Comparison of ENCODE assay signal across 8 cellular contexts in genomic region chr2:191678437-191679110, GRCh38. TPM values are rescaled to one million over a fixed set of nuclear protein-coding genes. Genes with fewer than 3 reads are reported as not detected.
A peak's percentile ranks its signal among the peaks of the same experiment; 100 is the strongest.
DNase-seq lines count a peak whose midpoint lies in the region; ATAC-seq, FAIRE-seq and TF ChIP-seq lines count a peak whose summit lies in the region.

No MANE protein-coding gene starts in this region.

- H3K9me3 ChIP-seq in esophagus squamous epithelium = no peaks in the 10 kb centered on the region
- no peaks in the 10 kb centered on the region for H3K9me3 ChIP-seq in subcutaneous abdominal adipose tissue (ENCODE audit: control insufficient read depth in 5 of 5, low read length in 5 of 5)

- no peaks in the 10 kb centered on the region for H3K27me3 ChIP-seq in esophagus squamous epithelium
- no peaks in the 10 kb centered on the region for H3K27me3 ChIP-seq in subcutaneous abdominal adipose tissue (ENCODE audit: control insufficient read depth in 5 of 5, insufficient read depth in 4 of 5, low read length in 5 of 5)

- ATAC-seq in natural killer cell treated with Interleukin-12 subunit alpha and Interleukin-12 subunit beta and Interleukin-15 and Interleukin-18, amount 100 ng/mL, for 72 hours = peak; percentile 10 to 13

- H3K36me3 Mint-ChIP-seq in HFFc6 (ENCODE audit: low read depth) = peaks cover 55% of the 10 kb centered on the region
- peaks cover 27% of the 10 kb centered on the region for H3K36me3 Mint-ChIP-seq in natural killer cell treated with Interleukin-12 subunit alpha and Interleukin-12 subunit beta and Interleukin-15 and Interleukin-18, amount 100 ng/mL, for 72 hours

- peaks cover 0 to 23% (median 0%) of the 10 kb centered on the region in 3 donors for H3K36me3 ChIP-seq in esophagus squamous epithelium
- H3K36me3 ChIP-seq in subcutaneous abdominal adipose tissue (ENCODE audit: control insufficient read depth in 5 of 5, insufficient read depth in 5 of 5, low read length in 5 of 5) = peaks cover 7 to 17% (median 13%) of the 10 kb centered on the region in 5 donors

- WGBS in esophagus squamous epithelium, 2 donors = 2 to 3% methylated on average over 9 to 25 of the region's 40 CpGs

- intact Hi-C loops in esophagus squamous epithelium (cut with DNase I) = no loop called here

- H3K4me1 ChIP-seq in esophagus squamous epithelium (peaks cover 0 to 58% (median 17%) of the 10 kb centered on the region in 3 donors), subcutaneous abdominal adipose tissue (ENCODE audit: control insufficient read depth in 5 of 5, insufficient read depth in 5 of 5, low read length in 5 of 5) (peaks cover 2 to 56% (median 28%) of the 10 kb centered on the region in 5 donors)

- H3K9me3 Mint-ChIP-seq in HFFc6 = peaks cover 25% of the 10 kb centered on the region
- H3K9me3 Mint-ChIP-seq in natural killer cell treated with Interleukin-12 subunit alpha and Interleukin-12 subunit beta and Interleukin-15 and Interleukin-18, amount 100 ng/mL, for 72 hours = no peaks in the 10 kb centered on the region

- H3K4me3 ChIP-seq in esophagus squamous epithelium (peak overlapping the region; percentile 50 to 89 (median 76)), subcutaneous abdominal adipose tissue (ENCODE audit: low read depth in 1 of 5, low read length in 5 of 5) (peak overlapping the region; percentile 78 to 91 (median 84))

- no peak for TF ChIP-seq POLR2A in GM12892 (IDR thresholded peaks at IDR 0.05; ENCODE audit: low read depth, low read length)
- no peak for TF ChIP-seq POLR2A in esophagus squamous epithelium (IDR thresholded peaks at IDR 0.05)

- FAIRE-seq in GM12892 (lab: Jason Lieb, UNC) = peak; percentile 67

- TF ChIP-seq CTCF in HFFc6 (IDR thresholded peaks at IDR 0.05) (no peak), esophagus squamous epithelium (IDR thresholded peaks at IDR 0.05) (no peak)

- H3K27ac ChIP-seq in esophagus squamous epithelium (peak overlapping the region; percentile 92 to 98 (median 96)), subcutaneous abdominal adipose tissue (ENCODE audit: low read depth, low read length) (peak overlapping the region; percentile 98)

- peak overlapping the region; percentile 81 to 97 (median 91) for H3K9ac ChIP-seq in subcutaneous abdominal adipose tissue (ENCODE audit: low read length in 5 of 5)

- peak overlapping the region; percentile 99 for H3K27ac Mint-ChIP-seq in HFFc6
- peak overlapping the region; percentile 98 to 99 for H3K27ac Mint-ChIP-seq in natural killer cell treated with Interleukin-12 subunit alpha and Interleukin-12 subunit beta and Interleukin-15 and Interleukin-18, amount 100 ng/mL, for 72 hours

- H3K4me1 Mint-ChIP-seq in HFFc6 (ENCODE audit: low read depth) = peaks cover 60% of the 10 kb centered on the region
- H3K4me1 Mint-ChIP-seq in natural killer cell treated with Interleukin-12 subunit alpha and Interleukin-12 subunit beta and Interleukin-15 and Interleukin-18, amount 100 ng/mL, for 72 hours (ENCODE audit: low read depth in 2 of 2) = peaks cover 40 to 56% of the 10 kb centered on the region in 2 donors

- peaks cover 6% of the 10 kb centered on the region for H3K27me3 Mint-ChIP-seq in HFFc6 (ENCODE audit: insufficient read depth)
- no peaks in the 10 kb centered on the region for H3K27me3 Mint-ChIP-seq in natural killer cell treated with Interleukin-12 subunit alpha and Interleukin-12 subunit beta and Interleukin-15 and Interleukin-18, amount 100 ng/mL, for 72 hours

- peak overlapping the region; percentile 99 for H3K4me3 Mint-ChIP-seq in HFFc6
- H3K4me3 Mint-ChIP-seq in natural killer cell treated with Interleukin-12 subunit alpha and Interleukin-12 subunit beta and Interleukin-15 and Interleukin-18, amount 100 ng/mL, for 72 hours = peak overlapping the region; percentile 95

- DNase-seq in GM12892 (ENCODE audit: insufficient read length) (no peak), HFFc6 (no peak), NCI-H2227 (lab: John Stamatoyannopoulos, UW; ENCODE audit: unreplicated experiment) (peak; percentile 53), activated T-cell treated with anti-CD3 and anti-CD28 coated beads for 4 hours (peak; percentile 60), esophagus squamous epithelium (lab: John Stamatoyannopoulos, UW) (no peak), cerebellar cortex (ENCODE audit: low spot score) (no peak)
- no peak for DNase-seq in natural killer cell treated with Interleukin-12 subunit alpha and Interleukin-12 subunit beta and Interleukin-15 and Interleukin-18, amount 100 ng/mL, for 72 hours (ENCODE audit: low spot score)

RNA-seq across cellular contexts. Expression of gene NABP1, which starts 0.6 kb away (rescaled TPM):
- polyA plus RNA-seq in GM12892 (2012; ENCODE audit: missing spikeins) = 20.7 TPM
- 100 to 1,000 TPM in 5 of 6 experiments, 10 to 100 TPM in 1; 95.9 to 121 (median 109) TPM for total RNA-seq in HFFc6 (2021; fragmentation: NEBNext Ultra II Directional; extraction: Animal tissue kit (Norgen Biotek cat#: 25700))
- 10 to 100 TPM; 13.8 to 50.3 (median 23.9) TPM for total RNA-seq in esophagus squamous epithelium
- total RNA-seq in natural killer cell treated with Interleukin-12 subunit alpha and Interleukin-12 subunit beta and Interleukin-15 and Interleukin-18, amount 100 ng/mL, for 72 hours = 100 to 1,000 TPM; 125 to 138 TPM

Comparison
In these comparisons a context has a peak if more than half of its experiments do, and no peak if none do; other contexts are left out.
1. DNase-seq: peak in NCI-H2227 (single experiment) and activated T-cell treated with anti-CD3 and anti-CD28 coated beads for 4 hours (single experiment); none in GM12892 (single experiment), HFFc6 (single experiment), esophagus squamous epithelium (single experiment), natural killer cell treated with Interleukin-12 subunit alpha and Interleukin-12 subunit beta and Interleukin-15 and Interleukin-18, amount 100 ng/mL, for 72 hours (single experiment) and cerebellar cortex (single experiment).